1 cellular context compared by ENCODE assay signal in genomic region chr6:44275749-44276648, GRCh38.
A peak's percentile ranks its signal among the peaks of the same experiment; 100 is the strongest.
TF ChIP-seq lines count a peak whose summit lies in the region.

No MANE protein-coding gene starts in this region.

TF ChIP-seq in HepG2, 621 proteins besides CTCF, POLR2A, EP300 and RAD21 (continued from another document and continues in another):
- TF ChIP-seq KDM5A (IDR thresholded peaks at IDR 0.05; ENCODE audit: borderline replicate concordance, low read length) (no peak), RBFOX2 (IDR thresholded peaks at IDR 0.05; ENCODE audit: low read depth, low read length) (no peak), ZNF672 (CRISPR knock-in tag; IDR thresholded peaks at IDR 0.05) (peak; percentile 51; the same call in 1 of the 2 replicates), ZNF781 (CRISPR knock-in tag; IDR thresholded peaks at IDR 0.05; ENCODE audit: borderline replicate concordance, not compliant biosample characterization) (peak; percentile 29), NFYC (CRISPR knock-in tag; IDR thresholded peaks at IDR 0.05) (no peak), ZSCAN20 (CRISPR knock-in tag; IDR thresholded peaks at IDR 0.05; ENCODE audit: borderline replicate concordance) (peak; percentile 43; the same call in 1 of the 2 replicates), ZNF704 (CRISPR knock-in tag; IDR thresholded peaks at IDR 0.05; ENCODE audit: borderline replicate concordance) (no peak), ZNF572 (CRISPR knock-in tag; IDR thresholded peaks at IDR 0.05) (no peak), ERF (CRISPR knock-in tag; IDR thresholded peaks at IDR 0.05) (peak; percentile 35; the same call in 1 of the 2 replicates), PBX3 (CRISPR knock-in tag; IDR thresholded peaks at IDR 0.05; ENCODE audit: borderline replicate concordance) (no peak), MTF2 (CRISPR knock-in tag; IDR thresholded peaks at IDR 0.05; ENCODE audit: borderline replicate concordance) (peak; percentile 83), GLI4 (CRISPR knock-in tag; IDR thresholded peaks at IDR 0.05; ENCODE audit: borderline replicate concordance) (no peak), ZNF138 (CRISPR knock-in tag; IDR thresholded peaks at IDR 0.05; ENCODE audit: low read depth) (0 out of 2 replicates have a peak, but pooled peaks have one; percentile 69), ZNF777 (CRISPR knock-in tag; IDR thresholded peaks at IDR 0.05) (peak; percentile 91), ZNF776 (CRISPR knock-in tag; IDR thresholded peaks at IDR 0.05) (peak; percentile 53; the same call in 1 of the 2 replicates), SP140L (CRISPR knock-in tag; IDR thresholded peaks at IDR 0.05; ENCODE audit: borderline replicate concordance) (no peak), JARID2 (CRISPR knock-in tag; IDR thresholded peaks at IDR 0.05; ENCODE audit: insufficient replicate concordance) (no peak), GABPB1 (CRISPR knock-in tag; IDR thresholded peaks at IDR 0.05) (peak; percentile 12; the same call in 1 of the 2 replicates), HNRNPUL1 (IDR thresholded peaks at IDR 0.05; ENCODE audit: low read depth, low read length) (no peak), PHF8 (CRISPR knock-in tag; IDR thresholded peaks at IDR 0.05) (peak; percentile 16; the same call in 1 of the 2 replicates), NR2C2 (CRISPR knock-in tag; IDR thresholded peaks at IDR 0.05; ENCODE audit: borderline replicate concordance) (peak; percentile 32; the same call in 1 of the 2 replicates), MED1 (CRISPR knock-in tag; IDR thresholded peaks at IDR 0.05) (no peak), HBP1 (CRISPR knock-in tag; IDR thresholded peaks at IDR 0.05; ENCODE audit: low read depth) (no peak), PAF1 (CRISPR knock-in tag; IDR thresholded peaks at IDR 0.05) (no peak), ZNF225 (CRISPR knock-in tag; IDR thresholded peaks at IDR 0.05) (no peak), CC2D1A (CRISPR knock-in tag; IDR thresholded peaks at IDR 0.05) (no peak), ZNF784 (CRISPR knock-in tag; IDR thresholded peaks at IDR 0.05; ENCODE audit: borderline replicate concordance) (0 out of 2 replicates have a peak, but pooled peaks have one; percentile 72), ZSCAN31 (CRISPR knock-in tag; IDR thresholded peaks at IDR 0.05; ENCODE audit: low read depth) (0 out of 2 replicates have a peak, but pooled peaks have one; percentile 40), ZNF362 (CRISPR knock-in tag; IDR thresholded peaks at IDR 0.05; ENCODE audit: borderline replicate concordance) (no peak), HOXD1 (CRISPR knock-in tag; IDR thresholded peaks at IDR 0.05) (0 out of 2 replicates have a peak, but pooled peaks have one; percentile 5), GTF2F1 (IDR thresholded peaks at IDR 0.05; ENCODE audit: low read length) (no peak), NFKB2 (CRISPR knock-in tag; IDR thresholded peaks at IDR 0.05; ENCODE audit: borderline replicate concordance) (no peak), ZBTB33 (CRISPR knock-in tag; IDR thresholded peaks at IDR 0.05) (peak; percentile 76; the same call in 1 of the 2 replicates), SP4 (CRISPR knock-in tag; IDR thresholded peaks at IDR 0.05) (0 out of 2 replicates have a peak, but pooled peaks have one; percentile 14), RORA (CRISPR knock-in tag; IDR thresholded peaks at IDR 0.05) (no peak), ZNF550 (CRISPR knock-in tag; IDR thresholded peaks at IDR 0.05; ENCODE audit: borderline replicate concordance) (no peak), GPBP1L1 (CRISPR knock-in tag; IDR thresholded peaks at IDR 0.05) (no peak), ATF1 (CRISPR knock-in tag; IDR thresholded peaks at IDR 0.05) (no peak), ATF3 (CRISPR knock-in tag; IDR thresholded peaks at IDR 0.05) (0 out of 2 replicates have a peak, but pooled peaks have one; percentile 10), CCAR2 (optimal IDR thresholded peaks at IDR 0.05; ENCODE audit: low read depth, low read length) (no peak), PHF5A (CRISPR knock-in tag; IDR thresholded peaks at IDR 0.05; ENCODE audit: low read depth, unreplicated experiment) (no peak), KLF15 (CRISPR knock-in tag; IDR thresholded peaks at IDR 0.05; ENCODE audit: borderline replicate concordance) (peak; percentile 18; the same call in 1 of the 2 replicates), ZNF512B (CRISPR knock-in tag; IDR thresholded peaks at IDR 0.05; ENCODE audit: borderline replicate concordance) (peak; percentile 74; the same call in 1 of the 2 replicates), ZNF44 (CRISPR knock-in tag; IDR thresholded peaks at IDR 0.05) (no peak), CBX1 (IDR thresholded peaks at IDR 0.05; ENCODE audit: low read depth) (no peak), SOX13 (IDR thresholded peaks at IDR 0.05) (no peak), SOX13 (CRISPR knock-in tag; conservative IDR thresholded peaks at IDR 0.05 in 1 of 2, IDR thresholded peaks at IDR 0.05 in 1 of 2) (no peak), IKZF5 (CRISPR knock-in tag; IDR thresholded peaks at IDR 0.05) (0 out of 2 replicates have a peak, but pooled peaks have one; percentile 20), BRCA1 (CRISPR knock-in tag; IDR thresholded peaks at IDR 0.05) (no peak), RARA (CRISPR knock-in tag; IDR thresholded peaks at IDR 0.05) (peak; percentile 55), PRPF4 (IDR thresholded peaks at IDR 0.05; ENCODE audit: low read depth, low read length, poor library complexity, severe bottlenecking) (no peak), ZNF274 (CRISPR knock-in tag; IDR thresholded peaks at IDR 0.05) (no peak), ZNF878 (CRISPR knock-in tag; IDR thresholded peaks at IDR 0.05) (no peak), MAX (IDR thresholded peaks at IDR 0.05) (peak; percentile 70), RFXANK (CRISPR knock-in tag; IDR thresholded peaks at IDR 0.05) (no peak), ZNF562 (CRISPR knock-in tag; IDR thresholded peaks at IDR 0.05; ENCODE audit: borderline replicate concordance) (peak; percentile 58; the same call in 1 of the 2 replicates), HOXA9 (CRISPR knock-in tag; IDR thresholded peaks at IDR 0.05; ENCODE audit: borderline replicate concordance) (peak; percentile 62; the same call in 1 of the 2 replicates), AKAP8 (CRISPR knock-in tag; IDR thresholded peaks at IDR 0.05) (no peak), NR1H2 (CRISPR knock-in tag; IDR thresholded peaks at IDR 0.05; ENCODE audit: borderline replicate concordance, low read depth) (no peak; the same call in 1 of the 2 replicates)
